15 cellular contexts compared by ENCODE assay signal in the genomic region with DNA sequence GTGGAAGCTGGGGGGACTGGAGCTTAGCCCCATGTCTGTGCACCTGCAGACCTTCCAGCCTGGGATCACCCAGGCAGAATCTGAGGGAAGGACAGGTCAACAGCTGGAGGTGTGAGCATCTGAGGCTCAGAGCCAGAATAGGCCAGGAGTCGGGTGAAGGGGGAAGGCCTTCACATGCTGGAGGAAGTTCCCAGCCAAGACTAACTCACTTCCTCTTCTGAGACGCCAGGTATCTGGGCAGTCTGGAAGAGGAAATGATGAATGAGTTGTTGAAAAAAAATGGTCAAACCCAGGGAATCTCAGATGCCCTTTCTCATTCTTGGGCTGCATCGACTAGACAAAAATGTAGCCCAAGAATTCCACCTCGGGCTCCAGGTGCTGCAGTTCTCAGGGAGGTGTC.
DNase-seq lines count a peak whose midpoint lies in the region; ATAC-seq and TF ChIP-seq lines count a peak whose summit lies in the region.
"Had no signal": no experiment of that assay in that cellular context is flagged by ENCODE, and none has a peak within 500 bp of the region (broad histone marks: within the 10 kb centered on the region; RNA-seq: fewer than 3 reads in every experiment).

No MANE protein-coding gene starts in this region.

- no peak for TF ChIP-seq CTCF in upper lobe of right lung (IDR thresholded peaks at IDR 0.05)

- no peaks in the 10 kb centered on the region for H3K9me3 ChIP-seq in upper lobe of right lung
- H3K9me3 ChIP-seq: gastroesophageal sphincter, thoracic aorta had no signal

- intact Hi-C loops in upper lobe of right lung (cut with DNase I): no loop called here

- H3K4me3 ChIP-seq in upper lobe of right lung: no peak overlapping the region
- H3K4me3 ChIP-seq: gastroesophageal sphincter, thoracic aorta had no signal

- in situ Hi-C loops in KBM-7 (cut with MboI; ENCODE audit: low pct_unique_long_range_greater_than_20kb, low sequenced_read_pairs): no loop called here

- no peaks in the 10 kb centered on the region for H3K27me3 ChIP-seq in upper lobe of right lung
- H3K27me3 ChIP-seq: gastroesophageal sphincter had no signal

- peak; percentile 68 for ATAC-seq in GM21423 (IDR thresholded peaks at IDR 0.05; ENCODE audit: unreplicated experiment)
- peak; percentile 44 for ATAC-seq in upper lobe of right lung
- ATAC-seq: gastroesophageal sphincter had no signal

- H3K36me3 ChIP-seq in upper lobe of right lung: no peaks in the 10 kb centered on the region
- H3K36me3 ChIP-seq: gastroesophageal sphincter, thoracic aorta had no signal

- H3K4me1 ChIP-seq in upper lobe of right lung: no peaks in the 10 kb centered on the region

- peak; percentile 49 for DNase-seq in KBM-7
- peak; percentile 29 for DNase-seq in UCSD-AML1 (lab: John Stamatoyannopoulos, UW; ENCODE audit: unreplicated experiment)
- no peak for DNase-seq in upper lobe of right lung
- no peak for DNase-seq in NCI-H1092 (lab: John Stamatoyannopoulos, UW)
- DNase-seq in middle frontal gyrus (ENCODE audit: extremely low spot score, low spot score): no peak
- DNase-seq in activated CD4-positive, alpha-beta T cell treated with anti-CD3 and anti-CD28 coated beads for 4 hours: no peak
- DNase-seq: activated T-cell treated with anti-CD3 and anti-CD28 coated beads, Interleukin-2, amount 50 U/mL, for 1 hour; Calu3; NCI-H1092 treated with DMSO at 0.1 percent for 48 hours; NCI-H446 treated with DMSO at 0.1 percent for 48 hours; SHP77; small intestine had no signal

- no peak overlapping the region for H3K27ac ChIP-seq in upper lobe of right lung
- H3K27ac ChIP-seq: gastroesophageal sphincter, thoracic aorta had no signal

Comparison
In these comparisons a context has a peak if more than half of its experiments do, and no peak if none do; other contexts are left out.
1. DNase-seq: peak in KBM-7 (single experiment) and UCSD-AML1 (single experiment); none in upper lobe of right lung (single experiment), NCI-H1092 (single experiment), middle frontal gyrus (single experiment) and activated CD4-positive, alpha-beta T cell treated with anti-CD3 and anti-CD28 coated beads for 4 hours (0 of 2).